ENCODE assay signal across 10 cellular contexts in the genomic region with DNA sequence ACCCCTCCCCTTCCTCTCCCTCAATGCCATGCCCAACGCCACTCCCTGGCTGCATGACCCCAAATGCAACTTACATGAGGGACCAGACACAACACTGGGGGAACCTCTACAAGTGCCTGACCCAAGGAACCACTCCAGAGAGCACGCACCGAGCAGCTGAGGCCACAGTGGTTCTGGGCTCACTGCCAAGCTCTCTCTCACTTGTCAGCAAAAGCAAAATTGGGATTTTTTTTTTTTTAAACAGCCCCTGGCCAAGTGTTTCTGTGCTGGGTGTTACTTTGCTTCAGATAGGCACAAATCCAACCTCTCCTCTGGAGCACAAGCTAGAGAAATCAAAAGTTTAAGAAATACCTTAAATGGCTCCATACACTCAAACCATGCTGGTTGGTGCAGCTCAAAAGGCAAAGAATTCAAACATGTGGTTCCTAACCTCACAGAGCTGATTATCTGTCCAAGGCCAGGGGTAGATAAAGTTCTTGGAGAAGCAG.
A peak's percentile ranks its signal among the peaks of the same experiment; 100 is the strongest.
DNase-seq lines count a peak whose midpoint lies in the region; ATAC-seq and TF ChIP-seq lines count a peak whose summit lies in the region.
"Had no signal": no experiment of that assay in that cellular context is flagged by ENCODE, and none has a peak within 500 bp of the region (broad histone marks: within the 10 kb centered on the region; RNA-seq: fewer than 3 reads in every experiment).

No MANE protein-coding gene starts in this region.

- POLR2A ChIA-PET in IMR-90 (lab: Charles Lee; ENCODE audit: unreplicated experiment): interaction anchor here (0.6 kb wide), 1 partner anchor 21 kb away, joined by 3 read pairs; no protein-coding TSS in a partner anchor

- H2AK5ac ChIP-seq in IMR-90 (ENCODE audit: low read depth, low read length): no peak overlapping the region

- no peak overlapping the region for H2BK5ac ChIP-seq in IMR-90 (ENCODE audit: low read depth, low read length, poor library complexity, severe bottlenecking)

- H2BK15ac ChIP-seq in IMR-90 (ENCODE audit: low read depth, low read length): no peak overlapping the region

- no peak overlapping the region for H3K4ac ChIP-seq in IMR-90 (ENCODE audit: low read depth, low read length)

- H3K36me3 ChIP-seq in IMR-90 (ENCODE audit: control insufficient read depth, insufficient read depth, low read length): no peaks in the 10 kb centered on the region
- H3K36me3 ChIP-seq: vagina had no signal

- no peak overlapping the region for H2BK20ac ChIP-seq in IMR-90 (ENCODE audit: low read depth, low read length)

- WGBS in IMR-90 (ENCODE audit: extremely low coverage in 2 of 2, insufficient read length in 1 of 2), 2 experiments: 20% methylated on average over 1 of the region's 3 CpGs; no CpG with 5 or more reads in 1 of the 2 experiments

- H3K23ac ChIP-seq in IMR-90 (ENCODE audit: low read depth, low read length): no peak overlapping the region

- no peak overlapping the region for H4K91ac ChIP-seq in IMR-90 (ENCODE audit: insufficient read depth, low read depth, low read length)

- TF ChIP-seq RAD21 in IMR-90 (IDR thresholded peaks at IDR 0.05; ENCODE audit: low read length): no peak

- H3K9me3 ChIP-seq in IMR-90 (ENCODE audit: control insufficient read depth, insufficient read depth, low read length): no peaks in the 10 kb centered on the region
- H3K9me3 ChIP-seq: vagina had no signal

- in situ Hi-C loops in IMR-90 (cut with MboI; ENCODE audit: low sequenced_read_pairs): no loop called here

- no peak overlapping the region for H3K14ac ChIP-seq in IMR-90 (replicated peaks; ENCODE audit: low read depth, low read length)

- no peak overlapping the region for H3K4me2 ChIP-seq in IMR-90 (ENCODE audit: low read depth, low read length)

- TF ChIP-seq POLR2A in IMR-90 (IDR thresholded peaks at IDR 0.05; ENCODE audit: low read depth, low read length): no peak

- DNase-seq in IMR-90: peak; percentile 35
- peak; percentile 92 for DNase-seq in NCI-H748 (lab: John Stamatoyannopoulos, UW; ENCODE audit: unreplicated experiment)
- peak; percentile 15 to 54 for DNase-seq in foreskin fibroblast
- DNase-seq in sciatic nerve (ENCODE audit: low spot score): peak; percentile 90
- DNase-seq in GF-D8 (lab: John Stamatoyannopoulos, UW): no peak
- DNase-seq in 8988T: no peak
- DNase-seq in activated CD8-positive, alpha-beta memory T cell treated with anti-CD3 and anti-CD28 coated beads for 24 hours: no peak

- no peak for ATAC-seq in IMR-90 (ENCODE audit: low read depth)
- ATAC-seq in sciatic nerve: peak; percentile 93
- no peak for ATAC-seq in GM18907 (IDR thresholded peaks at IDR 0.05; ENCODE audit: unreplicated experiment)
- ATAC-seq: Panc1 had no signal

- H3K27ac ChIP-seq in IMR-90 (ENCODE audit: insufficient read depth, low read length): no peak overlapping the region
- H3K27ac ChIP-seq: vagina had no signal

- H3K9ac ChIP-seq in IMR-90 (ENCODE audit: low read depth, low read length): no peak overlapping the region

- H4K5ac ChIP-seq in IMR-90 (ENCODE audit: low read depth, low read length): no peak overlapping the region

- peaks cover 4% of the 10 kb centered on the region; the same call in 1 of the 2 replicates for H3K27me3 ChIP-seq in IMR-90 (ENCODE audit: control insufficient read depth, insufficient read depth, low read length)
- H3K27me3 ChIP-seq: vagina had no signal

- CTCF ChIA-PET in IMR-90 (lab: Yijun Ruan, JAX): no interaction called here

- TF ChIP-seq CTCF in IMR-90 (conservative IDR thresholded peaks at IDR 0.05; ENCODE audit: low read depth, low read length) (no peak), foreskin fibroblast (IDR thresholded peaks at IDR 0.05; ENCODE audit: low read depth, low read length) (no peak)

- no peak overlapping the region for H3K18ac ChIP-seq in IMR-90 (ENCODE audit: low read depth, low read length)

- no peak overlapping the region for H4K8ac ChIP-seq in IMR-90 (ENCODE audit: low read depth in 2 of 2, low read length in 2 of 2)

- H3K4me3 ChIP-seq in IMR-90 (ENCODE audit: insufficient read depth, low read depth, low read length) (no peak overlapping the region), foreskin fibroblast (ENCODE audit: low read depth in 1 of 2, low read length in 2 of 2) (no peak overlapping the region)
- H3K4me3 ChIP-seq: vagina had no signal

- H3K79me1 ChIP-seq in IMR-90 (ENCODE audit: low read depth in 1 of 2, low read length in 2 of 2): no peaks in the 10 kb centered on the region

- H2AK9ac ChIP-seq in IMR-90 (replicated peaks; ENCODE audit: low read depth, low read length, poor library complexity): no peak overlapping the region

- no peak overlapping the region for H2AFZ ChIP-seq in IMR-90 (replicated peaks; ENCODE audit: low read length, poor library complexity)

- dilution Hi-C loops in IMR-90 (cut with HindIII; ENCODE audit: low sequenced_read_pairs, unreplicated experiment): no loop called here

- no peak overlapping the region for H3K56ac ChIP-seq in IMR-90 (ENCODE audit: extremely low read depth, insufficient read depth, low read length)

- peaks cover 4% of the 10 kb centered on the region for H3K4me1 ChIP-seq in IMR-90 (ENCODE audit: control insufficient read depth, insufficient read depth, low read length)
- H3K4me1 ChIP-seq: vagina had no signal

- no peaks in the 10 kb centered on the region for H4K20me1 ChIP-seq in IMR-90 (ENCODE audit: insufficient read depth, low read length)

- BruUV-seq in IMR-90 (replicated peaks; lab: Mats Ljungman, UMichigan): no TSS peak

- no peak overlapping the region for H2BK120ac ChIP-seq in IMR-90 (ENCODE audit: low read depth, low read length)

- 0 out of 2 replicates have a peak, but pooled peaks cover 4% of the 10 kb centered on the region for H3K9me1 ChIP-seq in IMR-90 (ENCODE audit: insufficient read depth, low read length)

- intact Hi-C loops in IMR-90 (cut with micrococcal nuclease) (no loop called here), sciatic nerve (cut with DNase I) (no loop called here)

TF ChIP-seq in IMR-90, 13 proteins besides CTCF, POLR2A, EP300 and RAD21:
- no peak for TF ChIP-seq CEBPB (IDR thresholded peaks at IDR 0.05; ENCODE audit: low read depth, low read length)
- no peak for TF ChIP-seq USF2 (IDR thresholded peaks at IDR 0.05; ENCODE audit: low read depth, low read length)
- TF ChIP-seq MAZ (IDR thresholded peaks at IDR 0.05; ENCODE audit: borderline replicate concordance, low read depth, low read length): no peak
- TF ChIP-seq, protein P1, sequence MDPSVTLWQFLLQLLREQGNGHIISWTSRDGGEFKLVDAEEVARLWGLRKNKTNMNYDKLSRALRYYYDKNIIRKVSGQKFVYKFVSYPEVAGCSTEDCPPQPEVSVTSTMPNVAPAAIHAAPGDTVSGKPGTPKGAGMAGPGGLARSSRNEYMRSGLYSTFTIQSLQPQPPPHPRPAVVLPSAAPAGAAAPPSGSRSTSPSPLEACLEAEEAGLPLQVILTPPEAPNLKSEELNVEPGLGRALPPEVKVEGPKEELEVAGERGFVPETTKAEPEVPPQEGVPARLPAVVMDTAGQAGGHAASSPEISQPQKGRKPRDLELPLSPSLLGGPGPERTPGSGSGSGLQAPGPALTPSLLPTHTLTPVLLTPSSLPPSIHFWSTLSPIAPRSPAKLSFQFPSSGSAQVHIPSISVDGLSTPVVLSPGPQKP (IDR thresholded peaks at IDR 0.05; ENCODE audit: borderline replicate concordance, low read depth, low read length): no peak
- TF ChIP-seq RFX5 (IDR thresholded peaks at IDR 0.05; ENCODE audit: low read depth, low read length): no peak
- TF ChIP-seq RCOR1 (IDR thresholded peaks at IDR 0.05; ENCODE audit: insufficient replicate concordance, low read length): no peak
- no peak for TF ChIP-seq MXI1 (IDR thresholded peaks at IDR 0.05; ENCODE audit: borderline replicate concordance, low read depth, low read length)
- no peak for TF ChIP-seq BHLHE40 (IDR thresholded peaks at IDR 0.05; ENCODE audit: low read depth, low read length)
- no peak for TF ChIP-seq CHD1 (IDR thresholded peaks at IDR 0.05; ENCODE audit: low read depth, low read length)
- no peak for TF ChIP-seq NFE2L2 (IDR thresholded peaks at IDR 0.05; ENCODE audit: low read depth, low read length)
- TF ChIP-seq MAFK (IDR thresholded peaks at IDR 0.05; ENCODE audit: low read depth, low read length): no peak
- TF ChIP-seq FOS (IDR thresholded peaks at IDR 0.05; ENCODE audit: low read depth, low read length): no peak
- TF ChIP-seq SMC3 (IDR thresholded peaks at IDR 0.05; ENCODE audit: low read depth, low read length): no peak

Comparison
In these comparisons a context has a peak if more than half of its experiments do, and no peak if none do; other contexts are left out.
1. DNase-seq: peak in IMR-90 (single experiment), NCI-H748 (single experiment), foreskin fibroblast (2 of 2) and sciatic nerve (single experiment); none in GF-D8 (single experiment), 8988T (single experiment) and activated CD8-positive, alpha-beta memory T cell treated with anti-CD3 and anti-CD28 coated beads for 24 hours (single experiment).